Comparison of ENCODE assay signal across 1 cellular context in the genomic region with DNA sequence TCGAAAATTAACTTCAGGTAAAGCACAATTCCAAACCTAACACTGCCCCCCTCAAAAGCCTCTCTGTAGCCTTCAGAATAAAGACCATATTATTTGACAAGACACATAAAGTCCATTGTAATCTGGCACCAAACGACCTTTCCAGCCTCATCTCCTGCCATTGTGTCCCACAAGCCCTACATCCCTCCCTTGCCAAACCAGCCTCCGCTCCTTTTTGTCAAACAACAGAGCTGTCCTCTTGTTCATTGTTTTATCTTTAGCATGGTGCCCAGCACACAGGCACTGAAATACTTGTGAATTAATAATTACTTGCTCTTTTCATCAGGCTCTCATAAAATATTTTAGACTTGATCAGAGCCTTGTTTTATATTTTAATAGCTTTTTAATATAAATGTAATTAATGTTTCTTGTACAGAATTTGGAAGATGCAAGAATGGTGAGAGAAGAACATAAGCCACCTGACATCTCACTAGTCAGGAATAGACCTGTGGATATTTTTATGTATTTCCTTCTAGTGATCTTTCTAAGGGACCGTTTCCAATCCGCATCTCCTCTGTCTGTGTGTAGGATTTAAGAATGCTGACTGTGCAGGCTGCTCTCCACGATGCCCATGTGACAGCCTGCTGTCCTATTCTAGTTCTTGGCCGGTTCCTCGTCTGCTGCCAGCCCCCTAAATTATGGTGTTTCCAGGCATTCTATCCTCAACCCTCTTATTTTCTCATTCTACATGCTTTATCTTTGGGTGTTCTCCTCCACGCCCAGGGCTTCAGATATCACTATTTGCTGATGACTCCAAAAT.
TF ChIP-seq lines count a peak whose summit lies in the region.

No MANE protein-coding gene starts in this region.

TF ChIP-seq in HepG2, 621 proteins besides CTCF, POLR2A, EP300 and RAD21 (continued from another document):
- TF ChIP-seq KLF15 (CRISPR knock-in tag; IDR thresholded peaks at IDR 0.05; ENCODE audit: borderline replicate concordance) (no peak), FOXP1 (IDR thresholded peaks at IDR 0.05) (no peak), FOXP1 (CRISPR knock-in tag; IDR thresholded peaks at IDR 0.05) (no peak), SOX5 (CRISPR knock-in tag; IDR thresholded peaks at IDR 0.05; ENCODE audit: borderline replicate concordance) (0 out of 2 replicates have a peak, but pooled peaks have one; percentile 18), GPN1 (CRISPR knock-in tag; IDR thresholded peaks at IDR 0.05; ENCODE audit: borderline replicate concordance) (no peak), MAFF (IDR thresholded peaks at IDR 0.05; ENCODE audit: low read depth, low read length) (peak; percentile 65), ZSCAN29 (CRISPR knock-in tag; conservative IDR thresholded peaks at IDR 0.05) (no peak), ASH2L (IDR thresholded peaks at IDR 0.05; ENCODE audit: insufficient read length, low read depth, low read length) (no peak), ZNF569 (CRISPR knock-in tag; IDR thresholded peaks at IDR 0.05; ENCODE audit: borderline replicate concordance) (no peak), ZNF205 (CRISPR knock-in tag; IDR thresholded peaks at IDR 0.05) (no peak), MAFK (conservative IDR thresholded peaks at IDR 0.05 in 1 of 2, IDR thresholded peaks at IDR 0.05 in 1 of 2; ENCODE audit: low read length in 2 of 2) (peak; percentile 76 to 78), POGZ (CRISPR knock-in tag; IDR thresholded peaks at IDR 0.05) (no peak)
- TF ChIP-seq, protein P1, sequence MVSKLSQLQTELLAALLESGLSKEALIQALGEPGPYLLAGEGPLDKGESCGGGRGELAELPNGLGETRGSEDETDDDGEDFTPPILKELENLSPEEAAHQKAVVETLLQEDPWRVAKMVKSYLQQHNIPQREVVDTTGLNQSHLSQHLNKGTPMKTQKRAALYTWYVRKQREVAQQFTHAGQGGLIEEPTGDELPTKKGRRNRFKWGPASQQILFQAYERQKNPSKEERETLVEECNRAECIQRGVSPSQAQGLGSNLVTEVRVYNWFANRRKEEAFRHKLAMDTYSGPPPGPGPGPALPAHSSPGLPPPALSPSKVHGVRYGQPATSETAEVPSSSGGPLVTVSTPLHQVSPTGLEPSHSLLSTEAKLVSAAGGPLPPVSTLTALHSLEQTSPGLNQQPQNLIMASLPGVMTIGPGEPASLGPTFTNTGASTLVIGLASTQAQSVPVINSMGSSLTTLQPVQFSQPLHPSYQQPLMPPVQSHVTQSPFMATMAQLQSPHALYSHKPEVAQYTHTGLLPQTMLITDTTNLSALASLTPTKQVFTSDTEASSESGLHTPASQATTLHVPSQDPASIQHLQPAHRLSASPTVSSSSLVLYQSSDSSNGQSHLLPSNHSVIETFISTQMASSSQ (IDR thresholded peaks at IDR 0.05; ENCODE audit: low read depth) = no peak
- TF ChIP-seq, protein P1 (CRISPR knock-in tag; IDR thresholded peaks at IDR 0.05; ENCODE audit: borderline replicate concordance) = no peak
- TF ChIP-seq, protein P2, sequence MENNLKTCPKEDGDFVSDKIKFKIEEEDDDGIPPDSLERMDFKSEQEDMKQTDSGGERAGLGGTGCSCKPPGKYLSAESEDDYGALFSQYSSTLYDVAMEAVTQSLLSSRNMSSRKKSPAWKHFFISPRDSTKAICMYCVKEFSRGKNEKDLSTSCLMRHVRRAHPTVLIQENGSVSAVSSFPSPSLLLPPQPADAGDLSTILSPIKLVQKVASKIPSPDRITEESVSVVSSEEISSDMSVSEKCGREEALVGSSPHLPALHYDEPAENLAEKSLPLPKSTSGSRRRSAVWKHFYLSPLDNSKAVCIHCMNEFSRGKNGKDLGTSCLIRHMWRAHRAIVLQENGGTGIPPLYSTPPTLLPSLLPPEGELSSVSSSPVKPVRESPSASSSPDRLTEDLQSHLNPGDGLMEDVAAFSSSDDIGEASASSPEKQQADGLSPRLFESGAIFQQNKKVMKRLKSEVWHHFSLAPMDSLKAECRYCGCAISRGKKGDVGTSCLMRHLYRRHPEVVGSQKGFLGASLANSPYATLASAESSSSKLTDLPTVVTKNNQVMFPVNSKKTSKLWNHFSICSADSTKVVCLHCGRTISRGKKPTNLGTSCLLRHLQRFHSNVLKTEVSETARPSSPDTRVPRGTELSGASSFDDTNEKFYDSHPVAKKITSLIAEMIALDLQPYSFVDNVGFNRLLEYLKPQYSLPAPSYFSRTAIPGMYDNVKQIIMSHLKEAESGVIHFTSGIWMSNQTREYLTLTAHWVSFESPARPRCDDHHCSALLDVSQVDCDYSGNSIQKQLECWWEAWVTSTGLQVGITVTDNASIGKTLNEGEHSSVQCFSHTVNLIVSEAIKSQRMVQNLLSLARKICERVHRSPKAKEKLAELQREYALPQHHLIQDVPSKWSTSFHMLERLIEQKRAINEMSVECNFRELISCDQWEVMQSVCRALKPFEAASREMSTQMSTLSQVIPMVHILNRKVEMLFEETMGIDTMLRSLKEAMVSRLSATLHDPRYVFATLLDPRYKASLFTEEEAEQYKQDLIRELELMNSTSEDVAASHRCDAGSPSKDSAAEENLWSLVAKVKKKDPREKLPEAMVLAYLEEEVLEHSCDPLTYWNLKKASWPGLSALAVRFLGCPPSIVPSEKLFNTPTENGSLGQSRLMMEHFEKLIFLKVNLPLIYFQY (CRISPR knock-in tag; IDR thresholded peaks at IDR 0.05; ENCODE audit: borderline replicate concordance) = no peak
